Comparison of ENCODE assay signal across 8 cellular contexts in the genomic region with DNA sequence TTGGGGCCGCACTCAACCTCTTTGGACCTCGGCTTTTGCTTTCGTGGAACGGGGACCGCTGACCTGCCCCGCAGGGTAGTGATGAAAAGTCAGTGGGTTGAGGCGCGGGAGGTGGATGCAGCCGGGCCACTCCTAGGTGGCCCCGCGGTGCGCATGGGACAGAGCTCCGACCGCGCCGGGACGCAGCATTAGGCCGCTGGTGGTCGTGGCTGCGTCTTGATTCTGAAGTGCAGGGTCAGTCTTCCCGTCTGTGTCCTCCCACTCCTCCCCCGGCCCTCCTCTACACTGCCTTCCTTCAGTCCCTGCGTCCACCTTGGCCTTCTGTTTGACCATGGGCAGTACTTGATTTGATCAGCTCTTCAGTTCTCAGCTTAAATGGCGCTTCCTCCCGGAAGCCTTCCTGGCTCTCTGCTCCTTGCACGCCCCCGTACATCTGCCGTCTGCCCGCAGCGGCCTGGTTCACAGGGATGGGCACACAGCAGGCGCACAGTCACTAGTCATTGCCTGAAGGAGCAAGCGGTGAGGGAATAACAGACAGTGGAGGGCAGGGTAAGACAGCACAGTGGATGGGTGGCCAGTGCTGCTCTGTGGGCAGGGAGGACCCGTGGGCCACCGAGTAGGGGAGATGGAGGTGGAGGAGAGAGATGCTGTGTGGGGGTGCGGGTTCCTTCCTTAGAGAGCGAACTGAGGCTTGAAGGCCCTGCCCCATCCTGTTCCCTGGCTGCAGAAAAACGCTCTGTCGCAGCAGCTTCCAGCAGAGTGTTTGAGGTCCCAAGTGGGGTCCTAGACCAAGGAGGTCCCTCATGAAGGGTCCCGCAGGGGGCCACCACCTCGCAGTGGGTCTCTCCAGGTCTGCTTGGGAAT. TPM values are rescaled to one million over a fixed set of nuclear protein-coding genes. Genes with fewer than 3 reads are reported as not detected.
A peak's percentile ranks its signal among the peaks of the same experiment; 100 is the strongest.
DNase-seq lines count a peak whose midpoint lies in the region; ATAC-seq, FAIRE-seq and TF ChIP-seq lines count a peak whose summit lies in the region.

No MANE protein-coding gene starts in this region.

- WGBS in adipose tissue, 3 donors, result 12 to 20% (median 13%) methylated on average over 39 to 40 of the region's 40 CpGs
- 15 to 17% (median 16%) methylated on average over 40 of the region's 40 CpGs for WGBS in small intestine, 3 donors

- H3K27ac ChIP-seq in adipose tissue (ENCODE audit: low read depth, low read length) (peak overlapping the region; percentile 35), iPS-18a (ENCODE audit: low read length) (no peak overlapping the region), small intestine (ENCODE audit: low read depth in 1 of 2, low read length in 1 of 2) (peak overlapping the region; percentile 14 to 75)

- ATAC-seq in HG03520 (IDR thresholded peaks at IDR 0.05; ENCODE audit: unreplicated experiment), result no peak
- ATAC-seq in HG02973 (IDR thresholded peaks at IDR 0.05; ENCODE audit: unreplicated experiment), result no peak

- H3K4me3 ChIP-seq in iPS-18a (ENCODE audit: low read length) (peak overlapping the region; percentile 83), small intestine (ENCODE audit: low read depth in 1 of 2, low read length in 2 of 2) (peak overlapping the region; percentile 78 to 80)

- no peaks in the 10 kb centered on the region for H3K36me3 ChIP-seq in iPS-18a (ENCODE audit: control insufficient read depth, low read depth, low read length)
- no peaks in the 10 kb centered on the region for H3K36me3 ChIP-seq in small intestine (ENCODE audit: control insufficient read depth in 2 of 2, insufficient read depth in 2 of 2, low read length in 2 of 2)

- peak overlapping the region; percentile 45 for H3K9ac ChIP-seq in iPS-18a (ENCODE audit: low read length)

- DNase-seq in GM12891 (ENCODE audit: insufficient read length, low spot score), result no peak
- peak; percentile 56 for DNase-seq in NCI-H69 (lab: John Stamatoyannopoulos, UW)
- DNase-seq in small intestine, result no peak
- DNase-seq in RCC 7860 (ENCODE audit: low spot score), result no peak

- no peaks in the 10 kb centered on the region for H3K4me1 ChIP-seq in iPS-18a (ENCODE audit: control insufficient read depth, low read depth, low read length)
- H3K4me1 ChIP-seq in small intestine (ENCODE audit: control insufficient read depth in 2 of 2, insufficient read depth in 1 of 2, low read depth in 1 of 2, low read length in 1 of 2), result no peaks in the 10 kb centered on the region

- H3K9me3 ChIP-seq in iPS-18a (ENCODE audit: control insufficient read depth, low read depth, low read length) (no peaks in the 10 kb centered on the region), small intestine (ENCODE audit: control insufficient read depth, low read depth) (no peaks in the 10 kb centered on the region)

- H3K27me3 ChIP-seq in iPS-18a (ENCODE audit: control insufficient read depth, insufficient read depth, low read length) (peaks cover 12% of the 10 kb centered on the region), small intestine (ENCODE audit: control insufficient read depth in 2 of 2, insufficient read depth in 2 of 2, low read length in 2 of 2) (no peaks in the 10 kb centered on the region)

- TF ChIP-seq POLR2A in GM12891 (IDR thresholded peaks at IDR 0.05; ENCODE audit: low read depth, low read length), result no peak; the same call in 1 of the 2 replicates

- FAIRE-seq in GM12891 (lab: Jason Lieb, UNC) (peak; percentile 97), small intestine (lab: Jason Lieb, UNC) (no peak), RCC 7860 (lab: Jason Lieb, UNC) (no peak)

TF ChIP-seq in GM12891, 5 proteins besides CTCF, POLR2A, EP300 and RAD21:
- 0 out of 2 replicates have a peak, but pooled peaks have one; percentile 9 for TF ChIP-seq SPI1 (IDR thresholded peaks at IDR 0.05; ENCODE audit: low read depth, low read length)
- no peak for TF ChIP-seq POU2F2 (IDR thresholded peaks at IDR 0.05; ENCODE audit: low read depth, low read length)
- TF ChIP-seq POLR2AphosphoS5 (IDR thresholded peaks at IDR 0.05; ENCODE audit: low read depth, low read length), result no peak
- TF ChIP-seq PAX5 (IDR thresholded peaks at IDR 0.05; ENCODE audit: insufficient read depth, low read length, severe bottlenecking), result no peak
- TF ChIP-seq TAF1 (IDR thresholded peaks at IDR 0.05; ENCODE audit: low read depth, low read length), result no peak
TF ChIP-seq in GM12891: peak in this region for 1.

RNA-seq across cellular contexts. Expression of a gene that starts 0.7 kb away (rescaled TPM):
- polyA plus RNA-seq in GM12891 (2012; ENCODE audit: low read depth, missing spikeins), result 38.9 TPM
- polyA plus RNA-seq in adipose tissue (10 to 100 TPM in 2 of 3 donors, 1 to 10 TPM in 1; 4.8 to 38.9 (median 26.1) TPM), small intestine (10 to 100 TPM in 2 of 3 donors, 1 to 10 TPM in 1; 2.2 to 16.8 (median 14.1) TPM)

RNA-seq across cellular contexts. Expression of a gene that starts 41.3 kb away (rescaled TPM):
- 71.9 TPM for polyA plus RNA-seq in GM12891 (2012; ENCODE audit: low read depth, missing spikeins)
- polyA plus RNA-seq in adipose tissue (10 to 100 TPM; 17.3 to 39.1 (median 22.7) TPM), small intestine (10 to 100 TPM; 17.0 to 26.8 (median 21.6) TPM)

RNA-seq across cellular contexts. Expression of a gene that starts 42.5 kb away (rescaled TPM):
- 31.4 TPM for polyA plus RNA-seq in GM12891 (2012; ENCODE audit: low read depth, missing spikeins)
- 10 to 100 TPM; 12.3 to 27.6 (median 26.9) TPM for polyA plus RNA-seq in adipose tissue
- polyA plus RNA-seq in small intestine, result 10 to 100 TPM; 26.6 to 30.0 (median 29.9) TPM
